ENCODE assay signal across 12 cellular contexts in the genomic region with DNA sequence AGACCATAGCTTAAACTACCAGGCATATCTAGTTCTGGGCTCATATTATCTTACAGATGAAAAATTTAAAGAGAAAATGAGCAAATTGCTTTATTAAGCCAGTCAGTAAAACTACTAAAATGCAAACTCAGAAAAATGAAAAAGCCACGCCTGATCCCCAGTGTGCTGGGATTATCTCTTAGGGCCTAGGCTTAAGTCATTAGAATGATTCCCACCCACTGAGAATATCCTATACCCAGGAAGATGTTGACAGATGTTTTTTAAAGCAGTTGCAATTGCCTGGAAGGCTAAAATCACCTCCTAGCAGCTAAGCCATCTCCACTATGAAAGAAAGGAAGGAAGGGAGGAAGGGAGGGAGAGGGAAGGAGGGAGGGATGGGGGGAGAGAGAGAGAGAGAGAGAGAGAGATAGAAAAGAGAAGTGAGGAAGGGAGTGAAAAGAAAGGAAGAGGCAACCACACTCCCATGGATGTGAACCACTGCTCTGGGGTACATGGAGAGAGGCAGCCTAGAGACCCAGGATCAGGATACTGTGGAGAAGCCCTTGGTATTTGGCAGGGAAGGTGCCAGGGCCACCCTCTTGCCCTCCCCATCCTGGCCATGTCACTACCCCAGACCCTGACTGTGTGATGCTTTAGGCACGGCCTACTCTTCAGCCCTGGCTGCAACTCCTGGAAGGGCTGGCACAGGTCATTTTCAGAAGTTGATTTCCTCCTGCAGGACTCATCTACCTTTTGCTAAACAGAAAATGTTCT. TPM values are rescaled to one million over a fixed set of nuclear protein-coding genes. Genes with fewer than 3 reads are reported as not detected.
A peak's percentile ranks its signal among the peaks of the same experiment; 100 is the strongest.
DNase-seq lines count a peak whose midpoint lies in the region; ATAC-seq, FAIRE-seq and TF ChIP-seq lines count a peak whose summit lies in the region.
"Had no signal": no experiment of that assay in that cellular context is flagged by ENCODE, and none has a peak within 500 bp of the region (broad histone marks: within the 10 kb centered on the region; RNA-seq: fewer than 3 reads in every experiment).

No MANE protein-coding gene starts in this region.

- peaks cover 76% of the 10 kb centered on the region for H3K36me3 Mint-ChIP-seq in activated naive CD4-positive, alpha-beta T cell treated with anti-CD3 and anti-CD28 coated beads, Interleukin-2, amount 10 ng/mL, durations not matched to agents 7 days and 5 days
- peaks cover 30 to 42% of the 10 kb centered on the region in 2 donors for H3K36me3 Mint-ChIP-seq in naive B cell

- no peak overlapping the region for H3K23ac ChIP-seq in H1 (ENCODE audit: insufficient read length)

- 0 out of 8 replicates have a peak, but pooled peaks cover 0 to 3% (median 0%) of the 10 kb centered on the region in 4 experiments for H3K36me3 ChIP-seq in H1 (ENCODE audit: control insufficient read depth in 2 of 4, insufficient read depth in 4 of 4, low read length in 3 of 4)
- peaks cover 81% of the 10 kb centered on the region for H3K36me3 ChIP-seq in upper lobe of right lung

- CTCF ChIA-PET in activated naive CD4-positive, alpha-beta T cell treated with anti-CD3 and anti-CD28 coated beads, Interleukin-2, amount 10 ng/mL, durations not matched to agents 7 days and 5 days (lab: Charles Lee) = no interaction called here
- CTCF ChIA-PET in H1 (lab: Charles Lee; ENCODE audit: partially characterized antibody) = interaction anchor here (1.1 to 2.8 kb wide), 2 partner anchors 31 to 285 kb away, joined by 3 to 9 read pairs; no protein-coding TSS in a partner anchor

- no peak for TF ChIP-seq EP300 in H1 (IDR thresholded peaks at IDR 0.05; ENCODE audit: borderline replicate concordance in 1 of 2, low read depth in 2 of 2, low read length in 2 of 2)

- no peak overlapping the region for H4K8ac ChIP-seq in H1 (ENCODE audit: extremely low read depth, insufficient read depth, low read length)

- FAIRE-seq in H1 (lab: Jason Lieb, UNC) = no peak
- FAIRE-seq: GM18507 had no signal

- TF ChIP-seq CTCF in H1 (IDR thresholded peaks at IDR 0.05; ENCODE audit: control extremely low read depth in 1 of 3, insufficient read depth in 1 of 3, low read depth in 1 of 3, low read length in 3 of 3) = no peak
- TF ChIP-seq CTCF in upper lobe of right lung (IDR thresholded peaks at IDR 0.05) = no peak

- H3K27me3 Mint-ChIP-seq in activated naive CD4-positive, alpha-beta T cell treated with anti-CD3 and anti-CD28 coated beads, Interleukin-2, amount 10 ng/mL, durations not matched to agents 7 days and 5 days = no peaks in the 10 kb centered on the region
- H3K27me3 Mint-ChIP-seq in naive B cell = no peaks in the 10 kb centered on the region

- H3K56ac ChIP-seq in H1 (replicated peaks; ENCODE audit: insufficient read length, low read depth, low read length) = no peak overlapping the region

- TF ChIP-seq POLR2A in H1 (IDR thresholded peaks at IDR 0.05; ENCODE audit: control extremely low read depth in 1 of 2, low read depth in 2 of 2, low read length in 2 of 2) = no peak

- no peak overlapping the region for H2AFZ ChIP-seq in H1 (ENCODE audit: low read length)

- no peak overlapping the region for H2AK5ac ChIP-seq in H1 (ENCODE audit: low read depth, low read length)

- no peaks in the 10 kb centered on the region for H3K23me2 ChIP-seq in H1 (ENCODE audit: low read depth, low read length)

- no peak overlapping the region; a peak in 1 of 7 replicates for H3K9ac ChIP-seq in H1 (replicated peaks in 1 of 4; ENCODE audit: extremely low read depth in 1 of 4, low read depth in 3 of 4, low read length in 3 of 4)

- intact Hi-C loops in upper lobe of right lung (cut with DNase I) = no loop called here

- no peak for ATAC-seq in naive B cell (ENCODE audit: low read depth in 2 of 2)
- no peak for ATAC-seq in upper lobe of right lung

- no peak overlapping the region for H2BK15ac ChIP-seq in H1 (ENCODE audit: low read length)

- H3K4ac ChIP-seq in H1 (replicated peaks; ENCODE audit: insufficient read length, low read depth, low read length) = no peak overlapping the region

- no peak overlapping the region for H3K4me3 ChIP-seq in H1 (ENCODE audit: extremely low read depth in 1 of 4, insufficient read depth in 2 of 4, low read depth in 3 of 4, low read length in 4 of 4)
- H3K4me3 ChIP-seq in upper lobe of right lung = no peak overlapping the region

- H2BK5ac ChIP-seq in H1 (ENCODE audit: low read depth, low read length) = no peak overlapping the region

- POLR2A ChIA-PET in H1 (lab: Charles Lee; ENCODE audit: partially characterized antibody) = interaction anchor here (1.0 to 1.2 kb wide), 2 partner anchors 9 to 14 kb away, joined by 3 to 4 read pairs; no protein-coding TSS in a partner anchor

- no peak overlapping the region for H3K18ac ChIP-seq in H1 (ENCODE audit: extremely low read depth, low read length)

- H3K27me3 ChIP-seq in H1 (replicated peaks in 1 of 4; ENCODE audit: control insufficient read depth in 3 of 4, extremely low read depth in 1 of 4, insufficient read depth in 3 of 4, low read length in 3 of 4) = no peaks in the 10 kb centered on the region; a peak in 1 of 7 replicates
- H3K27me3 ChIP-seq in upper lobe of right lung = no peaks in the 10 kb centered on the region

- H3K4me2 ChIP-seq in H1 (ENCODE audit: insufficient read depth in 1 of 2, low read depth in 2 of 2, low read length in 2 of 2) = no peak overlapping the region; a peak in 1 of 4 replicates

- H2BK20ac ChIP-seq in H1 (ENCODE audit: low read length) = no peak overlapping the region

- peak overlapping the region; percentile 39 for H3K27ac Mint-ChIP-seq in activated naive CD4-positive, alpha-beta T cell treated with anti-CD3 and anti-CD28 coated beads, Interleukin-2, amount 10 ng/mL, durations not matched to agents 7 days and 5 days
- H3K27ac Mint-ChIP-seq in naive B cell = peak overlapping the region in 4 of 6 donors; percentile 17 to 91 (median 78)

- H3K4me1 Mint-ChIP-seq in activated naive CD4-positive, alpha-beta T cell treated with anti-CD3 and anti-CD28 coated beads, Interleukin-2, amount 10 ng/mL, durations not matched to agents 7 days and 5 days = peaks cover 50% of the 10 kb centered on the region
- H3K4me1 Mint-ChIP-seq in naive B cell = peaks cover 19 to 42% (median 33%) of the 10 kb centered on the region in 3 donors

- no peak for TF ChIP-seq RAD21 in H1 (IDR thresholded peaks at IDR 0.05 in 1 of 2, conservative IDR thresholded peaks at IDR 0.05 in 1 of 2; ENCODE audit: low read depth in 2 of 2, low read length in 2 of 2)

- no peaks in the 10 kb centered on the region for H3K79me2 ChIP-seq in H1 (ENCODE audit: control insufficient read depth in 1 of 2, insufficient read depth in 2 of 2, low read length in 2 of 2)

- no peak overlapping the region for H3K4me3 Mint-ChIP-seq in activated naive CD4-positive, alpha-beta T cell treated with anti-CD3 and anti-CD28 coated beads, Interleukin-2, amount 10 ng/mL, durations not matched to agents 7 days and 5 days
- no peak overlapping the region for H3K4me3 Mint-ChIP-seq in naive B cell
- H3K4me3 Mint-ChIP-seq: neural crest cell had no signal

- no peaks in the 10 kb centered on the region for H3K79me1 ChIP-seq in H1 (ENCODE audit: low read depth, low read length)

- peak overlapping the region; percentile 12 for H4K91ac ChIP-seq in H1 (replicated peaks; ENCODE audit: insufficient read length, low read length)

- H3K9me3 Mint-ChIP-seq in activated naive CD4-positive, alpha-beta T cell treated with anti-CD3 and anti-CD28 coated beads, Interleukin-2, amount 10 ng/mL, durations not matched to agents 7 days and 5 days = no peaks in the 10 kb centered on the region
- no peaks in the 10 kb centered on the region for H3K9me3 Mint-ChIP-seq in naive B cell
- H3K9me3 Mint-ChIP-seq: neural crest cell had no signal

- 71% methylated on average over 2 of the region's 2 CpGs; no CpG with 5 or more reads in 1 of the 2 experiments for WGBS in H1 (ENCODE audit: extremely low coverage in 1 of 2, insufficient coverage in 1 of 2, insufficient read length in 1 of 2, insufficient replicate concordance in 2 of 2, low coverage in 1 of 2, low lambda C conversion rate in 2 of 2, missing lambda C conversion rate in 1 of 2), 2 experiments

- H3K4me1 ChIP-seq in H1 (replicated peaks in 1 of 4; ENCODE audit: control insufficient read depth in 3 of 4, insufficient read depth in 4 of 4, low read length in 3 of 4) (peaks cover 0 to 18% (median 7%) of the 10 kb centered on the region in 4 experiments), upper lobe of right lung (peaks cover 99% of the 10 kb centered on the region)

- no peak overlapping the region for H3K14ac ChIP-seq in H1 (ENCODE audit: insufficient read length)

- H3K9me3 ChIP-seq in H1 (ENCODE audit: insufficient read depth in 2 of 2, low read depth in 1 of 2, low read length in 1 of 2) (no peaks in the 10 kb centered on the region), upper lobe of right lung (no peaks in the 10 kb centered on the region)

- peak overlapping the region; percentile 71; the same call in 1 of the 2 replicates for H2BK12ac ChIP-seq in H1 (ENCODE audit: low read depth, low read length)

- no peak overlapping the region for H3K27ac ChIP-seq in H1 (ENCODE audit: low read depth, low read length)
- peak overlapping the region; percentile 68 for H3K27ac ChIP-seq in upper lobe of right lung

- no peaks in the 10 kb centered on the region for H4K20me1 ChIP-seq in H1 (replicated peaks in 1 of 2; ENCODE audit: control insufficient read depth in 1 of 2, insufficient read depth in 2 of 2, low read length in 2 of 2)

- H4K5ac ChIP-seq in H1 (ENCODE audit: insufficient read length, low read depth, low read length) = no peak overlapping the region

- no peak overlapping the region for H2BK120ac ChIP-seq in H1 (replicated peaks; ENCODE audit: low read depth, low read length)

- no peak for DNase-seq in activated naive CD4-positive, alpha-beta T cell treated with anti-CD3 and anti-CD28 coated beads, Interleukin-2, amount 10 ng/mL, durations not matched to agents 7 days and 5 days
- DNase-seq in activated naive CD4-positive, alpha-beta T cell treated with anti-CD3 and anti-CD28 coated beads, Interleukin-2, amount 50 U/mL, for 16 hours = no peak
- DNase-seq in H1 (ENCODE audit: low read depth in 1 of 2, low spot score in 2 of 2) = no peak
- no peak for DNase-seq in naive B cell
- DNase-seq in upper lobe of right lung = no peak
- DNase-seq in cerebellar cortex (ENCODE audit: low spot score) = no peak
- no peak for DNase-seq in GF-D8 (lab: John Stamatoyannopoulos, UW)
- DNase-seq in stimulated activated naive CD4-positive, alpha-beta T cell (lab: John Stamatoyannopoulos, UW) = no peak
- DNase-seq: activated CD4-positive, alpha-beta T cell treated with anti-CD3 and anti-CD28 coated beads, Interleukin-2, amount 50 U/mL, for 48 hours; NCI-H1436 had no signal

RNA-seq across cellular contexts. Expression of a gene that starts 21.9 kb away (rescaled TPM):
- 12.0 and 12.8 TPM in 2 replicates for total RNA-seq in H1 (2021; fragmentation: NEBNext Ultra II Directional; extraction: Animal tissue kit (Norgen Biotek cat#: 25700))
- 3.6 and 5.7 TPM in 2 replicates for polyA plus RNA-seq in H1 (2011; rRNA removed)
- polyA plus RNA-seq in H1 (2011; cell fraction: cytosol; rRNA removed) = 5.1 TPM
- 6.5 TPM for polyA plus RNA-seq in H1 (2011; cell fraction: nucleus; rRNA removed)
- 2.8 to 5.6 TPM (median 3.9 TPM) in 4 replicates for polyA plus RNA-seq in H1 (2012, experiment 1 of 2)
- 1.6 TPM for polyA plus RNA-seq in H1 (2012, experiment 2 of 2)
- 4.9 TPM for polyA plus RNA-seq in H1 (2013, experiment 1 of 2)
- 4.8 TPM for polyA plus RNA-seq in H1 (2013, experiment 2 of 2)
- 10.0 and 13.9 TPM in 2 replicates for polyA minus RNA-seq in H1 (2011; rRNA and poly(A)+ RNA removed)
- polyA minus RNA-seq in H1 (2011; cell fraction: cytosol; rRNA and poly(A)+ RNA removed) = 5.9 TPM
- polyA minus RNA-seq in H1 (2011; cell fraction: nucleus; rRNA and poly(A)+ RNA removed) = 5.2 TPM
- 10 to 100 TPM; 42.0 to 80.5 (median 48.1) TPM for polyA plus RNA-seq in naive B cell (ENCODE audit: low read depth in 6 of 6)
- 194 TPM for total RNA-seq in upper lobe of right lung

Comparison
In these comparisons a context has a peak if more than half of its experiments do, and no peak if none do; other contexts are left out.
1. RNA of a gene that starts 21.9 kb away (total RNA-seq): 194 TPM in upper lobe of right lung (single experiment); 12.0 to 12.8 TPM in H1; every median in the first group is over 10 times any median in the second.